ENCODE assay signal across 2 cellular contexts in genomic region chr10:54133201-54133600, GRCh38.
TF ChIP-seq lines count a peak whose summit lies in the region.

No MANE protein-coding gene starts in this region.

TF ChIP-seq in GM23338, 12 proteins besides CTCF, POLR2A, EP300 and RAD21 (continued from another document):
- TF ChIP-seq ZNF462 (CRISPR knock-in tag; IDR thresholded peaks at IDR 0.05) = no peak
- no peak for TF ChIP-seq ZNF114 (CRISPR knock-in tag; IDR thresholded peaks at IDR 0.05)
- TF ChIP-seq, protein P1, sequence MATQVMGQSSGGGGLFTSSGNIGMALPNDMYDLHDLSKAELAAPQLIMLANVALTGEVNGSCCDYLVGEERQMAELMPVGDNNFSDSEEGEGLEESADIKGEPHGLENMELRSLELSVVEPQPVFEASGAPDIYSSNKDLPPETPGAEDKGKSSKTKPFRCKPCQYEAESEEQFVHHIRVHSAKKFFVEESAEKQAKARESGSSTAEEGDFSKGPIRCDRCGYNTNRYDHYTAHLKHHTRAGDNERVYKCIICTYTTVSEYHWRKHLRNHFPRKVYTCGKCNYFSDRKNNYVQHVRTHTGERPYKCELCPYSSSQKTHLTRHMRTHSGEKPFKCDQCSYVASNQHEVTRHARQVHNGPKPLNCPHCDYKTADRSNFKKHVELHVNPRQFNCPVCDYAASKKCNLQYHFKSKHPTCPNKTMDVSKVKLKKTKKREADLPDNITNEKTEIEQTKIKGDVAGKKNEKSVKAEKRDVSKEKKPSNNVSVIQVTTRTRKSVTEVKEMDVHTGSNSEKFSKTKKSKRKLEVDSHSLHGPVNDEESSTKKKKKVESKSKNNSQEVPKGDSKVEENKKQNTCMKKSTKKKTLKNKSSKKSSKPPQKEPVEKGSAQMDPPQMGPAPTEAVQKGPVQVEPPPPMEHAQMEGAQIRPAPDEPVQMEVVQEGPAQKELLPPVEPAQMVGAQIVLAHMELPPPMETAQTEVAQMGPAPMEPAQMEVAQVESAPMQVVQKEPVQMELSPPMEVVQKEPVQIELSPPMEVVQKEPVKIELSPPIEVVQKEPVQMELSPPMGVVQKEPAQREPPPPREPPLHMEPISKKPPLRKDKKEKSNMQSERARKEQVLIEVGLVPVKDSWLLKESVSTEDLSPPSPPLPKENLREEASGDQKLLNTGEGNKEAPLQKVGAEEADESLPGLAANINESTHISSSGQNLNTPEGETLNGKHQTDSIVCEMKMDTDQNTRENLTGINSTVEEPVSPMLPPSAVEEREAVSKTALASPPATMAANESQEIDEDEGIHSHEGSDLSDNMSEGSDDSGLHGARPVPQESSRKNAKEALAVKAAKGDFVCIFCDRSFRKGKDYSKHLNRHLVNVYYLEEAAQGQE (IDR thresholded peaks at IDR 0.05; ENCODE audit: unreplicated experiment) = no peak
- no peak for TF ChIP-seq STAT1 (IDR thresholded peaks at IDR 0.05; ENCODE audit: unreplicated experiment)
- no peak for TF ChIP-seq EZH2 (IDR thresholded peaks at IDR 0.05; ENCODE audit: low read depth, unreplicated experiment)
- no peak for TF ChIP-seq CREB1 (CRISPR knock-in tag; IDR thresholded peaks at IDR 0.05; ENCODE audit: low read depth)
- no peak for TF ChIP-seq ETS1 (IDR thresholded peaks at IDR 0.05)
- no peak for TF ChIP-seq EZH2phosphoT487 (IDR thresholded peaks at IDR 0.05; ENCODE audit: unreplicated experiment)
- no peak for TF ChIP-seq POLR2AphosphoS5 (IDR thresholded peaks at IDR 0.05; ENCODE audit: low read depth)
- no peak for TF ChIP-seq JUNB (IDR thresholded peaks at IDR 0.05; ENCODE audit: unreplicated experiment)
- TF ChIP-seq ZNF331 (CRISPR knock-in tag; IDR thresholded peaks at IDR 0.05; ENCODE audit: low read depth) = no peak
TF ChIP-seq in GM23338: peak in this region for 0.

TF ChIP-seq in H1, 55 proteins besides CTCF, POLR2A, EP300 and RAD21 (continued from another document):
- TF ChIP-seq, protein P2, sequence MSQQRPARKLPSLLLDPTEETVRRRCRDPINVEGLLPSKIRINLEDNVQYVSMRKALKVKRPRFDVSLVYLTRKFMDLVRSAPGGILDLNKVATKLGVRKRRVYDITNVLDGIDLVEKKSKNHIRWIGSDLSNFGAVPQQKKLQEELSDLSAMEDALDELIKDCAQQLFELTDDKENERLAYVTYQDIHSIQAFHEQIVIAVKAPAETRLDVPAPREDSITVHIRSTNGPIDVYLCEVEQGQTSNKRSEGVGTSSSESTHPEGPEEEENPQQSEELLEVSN (IDR thresholded peaks at IDR 0.05) = no peak
- TF ChIP-seq HDAC6 (IDR thresholded peaks at IDR 0.05; ENCODE audit: low read depth, low read length) = no peak
- no peak for TF ChIP-seq YY1 (IDR thresholded peaks at IDR 0.05; ENCODE audit: low read depth, low read length)
- TF ChIP-seq SRF (IDR thresholded peaks at IDR 0.05; ENCODE audit: low read depth, low read length) = no peak
- no peak for TF ChIP-seq EGR1 (IDR thresholded peaks at IDR 0.05; ENCODE audit: borderline replicate concordance, low read depth, low read length)
